In genomic region chr21:37373539-37373938, GRCh38 we compare ENCODE assay signal across 10 cellular contexts. TPM values are rescaled to one million over a fixed set of nuclear protein-coding genes. Genes with fewer than 3 reads are reported as not detected.
A peak's percentile ranks its signal among the peaks of the same experiment; 100 is the strongest.
DNase-seq lines count a peak whose midpoint lies in the region; ATAC-seq lines count a peak whose summit lies in the region.
"Had no signal": no experiment of that assay in that cellular context is flagged by ENCODE, and none has a peak within 500 bp of the region (broad histone marks: within the 10 kb centered on the region; RNA-seq: fewer than 3 reads in every experiment).

No MANE protein-coding gene starts in this region.

- 95% methylated on average over 1 of the region's 1 CpG for WGBS in mesenchymal stem cell

- H2BK15ac ChIP-seq in mesenchymal stem cell (ENCODE audit: low read depth, poor library complexity, severe bottlenecking), result no peak overlapping the region

- peaks cover 0 to 37% (median 22%) of the 10 kb centered on the region in 11 experiments; a peak in 17 of 22 replicates for H3K36me3 ChIP-seq in BLaER1 treated with 17β-estradiol and CSF1 and Interleukin-3, amounts not matched to agents 10 nM and 100 nM
- no peaks in the 10 kb centered on the region for H3K36me3 ChIP-seq in mesenchymal stem cell (ENCODE audit: control insufficient read depth in 1 of 2, insufficient read depth in 2 of 2, low read depth in 1 of 2, low read length in 2 of 2)

- H3K4ac ChIP-seq in mesenchymal stem cell (ENCODE audit: low read depth in 1 of 2, low read length in 2 of 2), result no peak overlapping the region

- no peak overlapping the region for H3K4me3 Mint-ChIP-seq in activated CD8-positive, alpha-beta T cell treated with anti-CD3 and anti-CD28 coated beads, Interleukin-2, amount 10 ng/mL, durations not matched to agents 7 days and 5 days
- H3K4me3 Mint-ChIP-seq: activated naive CD4-positive, alpha-beta T cell treated with anti-CD3 and anti-CD28 coated beads for 36 hours had no signal

- H3K36me3 Mint-ChIP-seq in activated CD8-positive, alpha-beta T cell treated with anti-CD3 and anti-CD28 coated beads, Interleukin-2, amount 10 ng/mL, durations not matched to agents 7 days and 5 days (ENCODE audit: low read depth), result peaks cover 34% of the 10 kb centered on the region

- H2BK12ac ChIP-seq in mesenchymal stem cell (ENCODE audit: low read length in 2 of 2), result no peak overlapping the region

- H2AFZ ChIP-seq in mesenchymal stem cell (ENCODE audit: low read depth, low read length), result no peak overlapping the region

- H3K4me1 ChIP-seq in BLaER1 treated with 17β-estradiol and CSF1 and Interleukin-3, amounts not matched to agents 10 nM and 100 nM, result peaks cover 39 to 90% (median 60%) of the 10 kb centered on the region in 10 experiments
- H3K4me1 ChIP-seq in mesenchymal stem cell (ENCODE audit: control insufficient read depth, insufficient read depth, low read depth, low read length), result peaks cover 10% of the 10 kb centered on the region

- no peak overlapping the region for H2AK5ac ChIP-seq in mesenchymal stem cell (ENCODE audit: low read length, severe bottlenecking)

- H4K91ac ChIP-seq in mesenchymal stem cell (ENCODE audit: low read length), result no peak overlapping the region

- H3K14ac ChIP-seq in mesenchymal stem cell (ENCODE audit: low read length in 2 of 2), result no peak overlapping the region

- peak overlapping the region; percentile 21 for H3K27ac Mint-ChIP-seq in activated CD8-positive, alpha-beta T cell treated with anti-CD3 and anti-CD28 coated beads, Interleukin-2, amount 10 ng/mL, durations not matched to agents 7 days and 5 days
- H3K27ac Mint-ChIP-seq: activated naive CD4-positive, alpha-beta T cell treated with anti-CD3 and anti-CD28 coated beads for 36 hours had no signal

- no peaks in the 10 kb centered on the region for H3K9me3 Mint-ChIP-seq in activated CD8-positive, alpha-beta T cell treated with anti-CD3 and anti-CD28 coated beads, Interleukin-2, amount 10 ng/mL, durations not matched to agents 7 days and 5 days (ENCODE audit: insufficient read depth)
- H3K9me3 Mint-ChIP-seq: activated naive CD4-positive, alpha-beta T cell treated with anti-CD3 and anti-CD28 coated beads for 36 hours had no signal

- no peak overlapping the region for H2BK120ac ChIP-seq in mesenchymal stem cell (ENCODE audit: low read depth, low read length)

- H4K20me1 ChIP-seq in BLaER1 treated with 17β-estradiol and CSF1 and Interleukin-3, amounts not matched to agents 10 nM and 100 nM, result peaks cover 66 to 100% (median 100%) of the 10 kb centered on the region in 11 experiments

- no peak overlapping the region for H3K18ac ChIP-seq in mesenchymal stem cell (ENCODE audit: low read depth in 1 of 2, low read length in 2 of 2)

- no peaks in the 10 kb centered on the region for H3K79me1 ChIP-seq in mesenchymal stem cell (replicated peaks; ENCODE audit: low read length, poor library complexity, severe bottlenecking)

- peak; percentile 56 for DNase-seq in HCEC 1CT
- DNase-seq in activated CD8-positive, alpha-beta T cell treated with anti-CD3 and anti-CD28 coated beads, Interleukin-2, amount 10 ng/mL, durations not matched to agents 7 days and 5 days, result no peak
- DNase-seq in mesenchymal stem cell, result no peak
- DNase-seq in NCI-H2081 treated with DMSO at 0.1 percent for 48 hours (lab: John Stamatoyannopoulos, UW), result no peak
- DNase-seq in NCI-H526 (lab: John Stamatoyannopoulos, UW), result no peak
- no peak for DNase-seq in MV-4-11 (lab: John Stamatoyannopoulos, UW)
- DNase-seq in activated gamma-delta T cell (lab: John Stamatoyannopoulos, UW), result no peak
- DNase-seq: activated naive CD4-positive, alpha-beta T cell treated with anti-CD3 and anti-CD28 coated beads for 36 hours; NCI-H1436 treated with DMSO at 0.1 percent for 48 hours had no signal

- no peak overlapping the region for H2BK5ac ChIP-seq in mesenchymal stem cell (ENCODE audit: low read depth, low read length, poor library complexity, severe bottlenecking)

- no peak overlapping the region; a peak in 1 of 20 replicates for H3K4me3 ChIP-seq in BLaER1 treated with 17β-estradiol and CSF1 and Interleukin-3, amounts not matched to agents 10 nM and 100 nM
- H3K4me3 ChIP-seq in mesenchymal stem cell (ENCODE audit: insufficient read depth in 1 of 2, low read depth in 1 of 2, low read length in 2 of 2), result no peak overlapping the region

- H3K27me3 ChIP-seq in BLaER1 treated with 17β-estradiol and CSF1 and Interleukin-3, amounts not matched to agents 10 nM and 100 nM, result no peaks in the 10 kb centered on the region
- no peaks in the 10 kb centered on the region for H3K27me3 ChIP-seq in mesenchymal stem cell (ENCODE audit: control insufficient read depth in 1 of 2, insufficient read depth in 1 of 2, low read length in 2 of 2)

- H3K9ac ChIP-seq in BLaER1 treated with 17β-estradiol and CSF1 and Interleukin-3, amounts not matched to agents 10 nM and 100 nM, result no peak overlapping the region
- no peak overlapping the region for H3K9ac ChIP-seq in mesenchymal stem cell (ENCODE audit: low read length)

- CTCF ChIA-PET in activated CD8-positive, alpha-beta T cell treated with anti-CD3 and anti-CD28 coated beads, Interleukin-2, amount 10 ng/mL, durations not matched to agents 7 days and 5 days (lab: Charles Lee), result interaction anchor here (1.1 to 1.2 kb wide), 3 partner anchors 15 to 90 kb away, joined by 3 read pairs; no protein-coding TSS in a partner anchor

- peaks cover 84% of the 10 kb centered on the region for H3K4me1 Mint-ChIP-seq in activated CD8-positive, alpha-beta T cell treated with anti-CD3 and anti-CD28 coated beads, Interleukin-2, amount 10 ng/mL, durations not matched to agents 7 days and 5 days (ENCODE audit: low read depth)

- H3K9me3 ChIP-seq in BLaER1 treated with 17β-estradiol and CSF1 and Interleukin-3, amounts not matched to agents 10 nM and 100 nM (replicated peaks in 1 of 11), result peaks cover 0 to 33% (median 0%) of the 10 kb centered on the region in 11 experiments; a peak in 7 of 22 replicates
- no peaks in the 10 kb centered on the region for H3K9me3 ChIP-seq in mesenchymal stem cell (ENCODE audit: control insufficient read depth, low read length)

- no peak for ATAC-seq in activated CD8-positive, alpha-beta T cell treated with anti-CD3 and anti-CD28 coated beads, Interleukin-2, amount 10 ng/mL, durations not matched to agents 7 days and 5 days

- H4K8ac ChIP-seq in mesenchymal stem cell (ENCODE audit: low read length), result no peak overlapping the region

- H3K23ac ChIP-seq in mesenchymal stem cell (ENCODE audit: low read length in 2 of 2), result no peak overlapping the region

- H3K27ac ChIP-seq in BLaER1 treated with 17β-estradiol and CSF1 and Interleukin-3, amounts not matched to agents 10 nM and 100 nM, result peak overlapping the region in 1 of 11 experiments; percentile 2; a peak in 2 of 22 replicates
- peak overlapping the region; percentile 53 for H3K27ac ChIP-seq in mesenchymal stem cell (ENCODE audit: low read length, poor library complexity, severe bottlenecking)

- peak overlapping the region in 7 of 11 experiments; percentile 11 to 88 (median 48); a peak in 7 of 22 replicates for H3K4me2 ChIP-seq in BLaER1 treated with 17β-estradiol and CSF1 and Interleukin-3, amounts not matched to agents 10 nM and 100 nM
- peak overlapping the region; percentile 11 for H3K4me2 ChIP-seq in mesenchymal stem cell (ENCODE audit: low read length, poor library complexity, severe bottlenecking)

- POLR2A ChIA-PET in activated CD8-positive, alpha-beta T cell treated with anti-CD3 and anti-CD28 coated beads, Interleukin-2, amount 10 ng/mL, durations not matched to agents 7 days and 5 days (lab: Charles Lee), result interaction anchor here (0.6 to 1.3 kb wide), 4 partner anchors 35 to 153 kb away, joined by 3 to 4 read pairs (median 4); no protein-coding TSS in a partner anchor

- no peaks in the 10 kb centered on the region for H3K27me3 Mint-ChIP-seq in activated CD8-positive, alpha-beta T cell treated with anti-CD3 and anti-CD28 coated beads, Interleukin-2, amount 10 ng/mL, durations not matched to agents 7 days and 5 days (ENCODE audit: low read depth)

RNA-seq across cellular contexts. Expression of gene DYRK1A, which starts 7.0 kb away (rescaled TPM):
- 10 to 100 TPM; 83.2 to 86.1 TPM for total RNA-seq in activated CD8-positive, alpha-beta T cell treated with anti-CD3 and anti-CD28 coated beads, Interleukin-2, amount 10 ng/mL, durations not matched to agents 7 days and 5 days
- 19.3 TPM for polyA plus RNA-seq in mesenchymal stem cell (2013, experiment 1 of 2)
- polyA plus RNA-seq in mesenchymal stem cell (2013, experiment 2 of 2), result 19.3 TPM
